Comparison of ENCODE assay signal across 14 cellular contexts in the genomic region with DNA sequence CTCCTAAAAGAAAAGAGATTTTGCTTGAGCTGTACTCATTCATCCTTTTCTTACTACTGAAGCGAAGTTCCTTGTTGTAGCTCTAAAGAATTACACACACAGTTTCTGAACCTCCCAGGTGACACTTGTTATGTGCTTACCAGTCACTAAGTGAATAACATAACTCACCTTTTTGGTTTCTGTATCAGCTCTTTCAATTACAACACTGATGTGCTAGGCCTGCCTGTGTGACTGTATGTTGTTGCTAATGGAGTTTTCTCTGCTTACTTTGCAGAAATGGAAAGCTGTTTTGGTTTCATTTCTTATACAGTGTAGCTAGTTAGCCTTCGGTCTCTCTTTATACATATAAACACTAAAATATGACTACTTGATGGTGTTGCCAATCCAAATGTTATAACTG.
DNase-seq lines count a peak whose midpoint lies in the region; ATAC-seq and TF ChIP-seq lines count a peak whose summit lies in the region.
"Had no signal": no experiment of that assay in that cellular context is flagged by ENCODE, and none has a peak within 500 bp of the region (broad histone marks: within the 10 kb centered on the region; RNA-seq: fewer than 3 reads in every experiment).

No MANE protein-coding gene starts in this region.

- ATAC-seq in GM18867 (IDR thresholded peaks at IDR 0.05; ENCODE audit: unreplicated experiment) (peak; percentile 90), GM21529 (IDR thresholded peaks at IDR 0.05; ENCODE audit: unreplicated experiment) (peak; percentile 64), HG03342 (IDR thresholded peaks at IDR 0.05; ENCODE audit: unreplicated experiment) (peak; percentile 86), right lobe of liver (no peak), GM18505 (IDR thresholded peaks at IDR 0.05; ENCODE audit: unreplicated experiment) (no peak)
- ATAC-seq: esophagus mucosa, lower lobe of right lung had no signal

- H3K9me3 ChIP-seq in right lobe of liver, result no peaks in the 10 kb centered on the region
- H3K9me3 ChIP-seq: HAP-1, lower lobe of right lung had no signal

- H3K36me3 ChIP-seq in right lobe of liver, result no peaks in the 10 kb centered on the region
- H3K36me3 ChIP-seq: HAP-1, lower lobe of right lung had no signal

- no peaks in the 10 kb centered on the region for H3K27me3 Mint-ChIP-seq in glutamatergic neuron (ENCODE audit: unreplicated experiment)

- no peak overlapping the region for H3K27ac Mint-ChIP-seq in glutamatergic neuron (ENCODE audit: unreplicated experiment)

- 52% methylated on average over 2 of the region's 2 CpGs for WGBS in right lobe of liver (ENCODE audit: insufficient coverage, low coverage, low lambda C conversion rate, missing lambda C conversion rate)

- no peaks in the 10 kb centered on the region for H3K27me3 ChIP-seq in right lobe of liver

- peak; percentile 8 for DNase-seq in kidney glomerular epithelial cell (lab: John Stamatoyannopoulos, UW)
- DNase-seq in right lobe of liver, result no peak
- DNase-seq in NCI-H2107 treated with DMSO at 0.1 percent for 48 hours (lab: John Stamatoyannopoulos, UW; ENCODE audit: unreplicated experiment), result no peak
- no peak for DNase-seq in glutamatergic neuron
- DNase-seq: lower lobe of right lung, NCI-H2081 treated with DMSO at 0.1 percent for 48 hours, substantia nigra had no signal

- H3K9me3 Mint-ChIP-seq in glutamatergic neuron (ENCODE audit: unreplicated experiment), result no peaks in the 10 kb centered on the region

- H3K4me1 ChIP-seq in right lobe of liver, result no peaks in the 10 kb centered on the region
- H3K4me1 ChIP-seq: HAP-1, lower lobe of right lung had no signal

- H3K4me1 Mint-ChIP-seq in glutamatergic neuron (ENCODE audit: low read depth, unreplicated experiment), result no peaks in the 10 kb centered on the region
- H3K4me1 Mint-ChIP-seq: neural crest cell had no signal

- H3K36me3 Mint-ChIP-seq in glutamatergic neuron (ENCODE audit: unreplicated experiment), result no peaks in the 10 kb centered on the region

- intact Hi-C loops in right lobe of liver (cut with DNase I), result no loop called here

- no peak for TF ChIP-seq POLR2A in right lobe of liver (IDR thresholded peaks at IDR 0.05)
- no peak for TF ChIP-seq POLR2A in GM18505 (IDR thresholded peaks at IDR 0.05; ENCODE audit: borderline replicate concordance, extremely low read depth, insufficient read depth, insufficient read length)

- no peak overlapping the region for H3K27ac ChIP-seq in right lobe of liver
- H3K27ac ChIP-seq: lower lobe of right lung had no signal

- H3K4me3 ChIP-seq in right lobe of liver, result no peak overlapping the region
- H3K4me3 ChIP-seq: HAP-1, lower lobe of right lung had no signal

- TF ChIP-seq CTCF in right lobe of liver (IDR thresholded peaks at IDR 0.05) (no peak), glutamatergic neuron (IDR thresholded peaks at IDR 0.05; ENCODE audit: partially characterized antibody, unreplicated experiment) (no peak)

- H3K4me3 Mint-ChIP-seq in glutamatergic neuron (ENCODE audit: unreplicated experiment), result no peak overlapping the region
- H3K4me3 Mint-ChIP-seq: neural crest cell had no signal

Comparison
In these comparisons a context has a peak if more than half of its experiments do, and no peak if none do; other contexts are left out.
1. ATAC-seq: peak in GM18867 (single experiment), GM21529 (single experiment) and HG03342 (single experiment); none in right lobe of liver (0 of 4) and GM18505 (single experiment).